ENCODE assay signal across 1 cellular context in genomic region chr10:29319205-29319781, GRCh38.
TF ChIP-seq lines count a peak whose summit lies in the region.

No MANE protein-coding gene starts in this region.

TF ChIP-seq in HepG2, 621 proteins besides CTCF, POLR2A, EP300 and RAD21 (continued from another document and continues in another):
- TF ChIP-seq ZNF318 (CRISPR knock-in tag; IDR thresholded peaks at IDR 0.05) (peak; percentile 49; the same call in 1 of the 2 replicates), E2F5 (CRISPR knock-in tag; conservative IDR thresholded peaks at IDR 0.05) (no peak), KMT2B (CRISPR knock-in tag; IDR thresholded peaks at IDR 0.05) (no peak), HNF1A (IDR thresholded peaks at IDR 0.05; ENCODE audit: low read depth) (no peak), HNF1A (CRISPR knock-in tag; IDR thresholded peaks at IDR 0.05; ENCODE audit: borderline replicate concordance) (no peak), ZBTB8A (CRISPR knock-in tag; IDR thresholded peaks at IDR 0.05; ENCODE audit: borderline replicate concordance, low read depth) (no peak), FOXK2 (IDR thresholded peaks at IDR 0.05) (no peak), BATF2 (CRISPR knock-in tag; IDR thresholded peaks at IDR 0.05) (no peak), ZNF407 (CRISPR knock-in tag; IDR thresholded peaks at IDR 0.05; ENCODE audit: not compliant biosample characterization) (no peak), NFRKB (IDR thresholded peaks at IDR 0.05) (no peak), RARA (CRISPR knock-in tag; IDR thresholded peaks at IDR 0.05) (peak; percentile 31; the same call in 1 of the 2 replicates), HNF4G (IDR thresholded peaks at IDR 0.05; ENCODE audit: borderline replicate concordance, low read depth, low read length) (peak; percentile 60; the same call in 1 of the 2 replicates), HNF4G (CRISPR knock-in tag; IDR thresholded peaks at IDR 0.05; ENCODE audit: borderline replicate concordance, low read depth) (no peak), ZNF317 (CRISPR knock-in tag; IDR thresholded peaks at IDR 0.05) (peak; percentile 28; the same call in 1 of the 2 replicates), HDAC2 (CRISPR knock-in tag; IDR thresholded peaks at IDR 0.05) (0 out of 2 replicates have a peak, but pooled peaks have one; percentile 11), IKZF4 (CRISPR knock-in tag; IDR thresholded peaks at IDR 0.05; ENCODE audit: borderline replicate concordance, low read depth, not compliant biosample characterization) (no peak), SRSF4 (IDR thresholded peaks at IDR 0.05; ENCODE audit: low read depth, low read length, poor library complexity, severe bottlenecking) (no peak), AGO1 (IDR thresholded peaks at IDR 0.05; ENCODE audit: low read depth, low read length, poor library complexity, severe bottlenecking) (no peak), SMYD3 (CRISPR knock-in tag; IDR thresholded peaks at IDR 0.05) (no peak), PAF1 (CRISPR knock-in tag; IDR thresholded peaks at IDR 0.05) (no peak; the same call in 1 of the 2 replicates), ZNF709 (CRISPR knock-in tag; IDR thresholded peaks at IDR 0.05) (no peak), ZNF383 (CRISPR knock-in tag; IDR thresholded peaks at IDR 0.05; ENCODE audit: borderline replicate concordance) (no peak), MAFK (conservative IDR thresholded peaks at IDR 0.05 in 1 of 2, IDR thresholded peaks at IDR 0.05 in 1 of 2; ENCODE audit: low read length in 2 of 2) (no peak), ATRX (CRISPR knock-in tag; IDR thresholded peaks at IDR 0.05; ENCODE audit: borderline replicate concordance) (no peak), CEBPG (CRISPR knock-in tag; IDR thresholded peaks at IDR 0.05) (no peak), ZBTB42 (CRISPR knock-in tag; IDR thresholded peaks at IDR 0.05) (no peak), TBL1XR1 (IDR thresholded peaks at IDR 0.05; ENCODE audit: borderline replicate concordance, low read length, partially characterized antibody) (no peak), TCF7L2 (IDR thresholded peaks at IDR 0.05; ENCODE audit: low read depth, low read length) (no peak), HMG20A (CRISPR knock-in tag; IDR thresholded peaks at IDR 0.05; ENCODE audit: borderline replicate concordance) (no peak), RFXAP (CRISPR knock-in tag; IDR thresholded peaks at IDR 0.05; ENCODE audit: borderline replicate concordance) (no peak)
